32 cellular contexts compared by ENCODE assay signal in the genomic region with DNA sequence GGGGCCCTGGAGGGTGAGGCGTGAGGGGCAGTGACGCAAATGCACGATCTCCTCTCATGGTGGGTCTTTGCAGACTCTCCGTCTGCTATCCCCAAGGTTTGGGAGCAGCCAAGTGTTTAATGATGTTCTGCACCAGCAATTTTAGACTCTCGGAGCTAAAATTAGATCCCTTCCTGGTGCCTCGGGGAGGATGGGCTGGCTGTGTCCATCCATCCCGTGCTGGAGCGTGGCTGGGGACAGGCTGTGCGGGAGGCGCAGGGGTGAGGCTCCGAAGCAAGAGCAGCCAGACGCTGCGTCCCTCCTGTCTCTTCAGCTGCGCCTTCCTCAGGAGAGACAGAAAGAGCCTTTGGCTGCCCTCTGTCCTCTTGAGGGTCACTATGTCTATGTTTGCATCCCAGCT.
DNase-seq lines count a peak whose midpoint lies in the region; ATAC-seq and TF ChIP-seq lines count a peak whose summit lies in the region.
"Had no signal": no experiment of that assay in that cellular context is flagged by ENCODE, and none has a peak within 500 bp of the region (broad histone marks: within the 10 kb centered on the region; RNA-seq: fewer than 3 reads in every experiment).

No MANE protein-coding gene starts in this region.

- no peaks in the 10 kb centered on the region for H3K27me3 ChIP-seq in thyroid gland
- H3K27me3 ChIP-seq: right lobe of liver, tibial nerve had no signal

- TF ChIP-seq CTCF in HFFc6 (IDR thresholded peaks at IDR 0.05): no peak
- no peak for TF ChIP-seq CTCF in thyroid gland (IDR thresholded peaks at IDR 0.05)

- intact Hi-C loops in Right ventricle myocardium superior (cut with DNase I) (no loop called here), thyroid gland (cut with DNase I) (no loop called here)

- H3K36me3 Mint-ChIP-seq in HFFc6 (ENCODE audit: low read depth): no peaks in the 10 kb centered on the region
- H3K36me3 Mint-ChIP-seq: brain, memory B cell had no signal

- H3K27ac Mint-ChIP-seq in HFFc6: no peak overlapping the region
- H3K27ac Mint-ChIP-seq: activated CD8-positive, alpha-beta T cell treated with anti-CD3 and anti-CD28 coated beads, Interleukin-2, amount 10 ng/mL, durations not matched to agents 7 days and 5 days; activated T-helper 17 cell treated with anti-CD3 and anti-CD28 coated beads, Interleukin-2, amount 50 U/mL, for 72 hours; memory B cell; nephron; T-helper 2 cell treated with Interferon-gamma antibody and Interleukin-4, amounts not matched to agents 5 μg/mL and 100 μg/mL, for 36 hours had no signal

- H3K4me3 Mint-ChIP-seq in HFFc6: peak overlapping the region; percentile 3; the same call in 1 of the 2 replicates
- H3K4me3 Mint-ChIP-seq: activated CD8-positive, alpha-beta T cell treated with anti-CD3 and anti-CD28 coated beads, Interleukin-2, amount 10 ng/mL, durations not matched to agents 7 days and 5 days; activated T-helper 17 cell treated with anti-CD3 and anti-CD28 coated beads, Interleukin-2, amount 50 U/mL, for 72 hours; brain; memory B cell; nephron; T-helper 2 cell treated with Interferon-gamma antibody and Interleukin-4, amounts not matched to agents 5 μg/mL and 100 μg/mL, for 36 hours had no signal

- H3K36me3 ChIP-seq in thyroid gland: no peaks in the 10 kb centered on the region
- H3K36me3 ChIP-seq: esophagus squamous epithelium, right lobe of liver, stomach, tibial nerve had no signal

- peaks cover 0 to 9% of the 10 kb centered on the region in 2 donors for H3K4me1 ChIP-seq in thyroid gland
- H3K4me1 ChIP-seq: Caco-2, esophagus squamous epithelium, foreskin keratinocyte, parathyroid adenoma, right lobe of liver, stomach, tibial nerve had no signal

- ATAC-seq in Right ventricle myocardium superior (ENCODE audit: poor library complexity): peak; percentile 86
- ATAC-seq: activated CD8-positive, alpha-beta T cell treated with anti-CD3 and anti-CD28 coated beads, Interleukin-2, amount 10 ng/mL, durations not matched to agents 7 days and 5 days; activated T-helper 17 cell treated with anti-CD3 and anti-CD28 coated beads, Interleukin-2, amount 50 U/mL, for 72 hours; foreskin keratinocyte; left colon; right lobe of liver had no signal

- H3K4me3 ChIP-seq in thyroid gland (replicated peaks in 1 of 3): no peak overlapping the region
- H3K4me3 ChIP-seq: esophagus squamous epithelium, PC-9, right lobe of liver, stomach, tibial nerve had no signal

- H3K9me3 ChIP-seq in thyroid gland: no peaks in the 10 kb centered on the region
- H3K9me3 ChIP-seq: Caco-2, esophagus squamous epithelium, right lobe of liver, stomach, tibial nerve had no signal

- DNase-seq in HFFc6 (no peak), Right ventricle myocardium superior (peak; percentile 52), left kidney (ENCODE audit: low read depth, low spot score) (peak; percentile 88), thyroid gland (peak; percentile 46 to 64), CD1c-positive myeloid dendritic cell (ENCODE audit: extremely low spot score) (no peak), SHP77 treated with DMSO at 0.1 percent for 48 hours (lab: John Stamatoyannopoulos, UW) (no peak), NCI-H510A (lab: John Stamatoyannopoulos, UW) (no peak)
- DNase-seq: activated CD8-positive, alpha-beta T cell treated with anti-CD3 and anti-CD28 coated beads, Interleukin-2, amount 10 ng/mL, durations not matched to agents 7 days and 5 days; activated naive CD4-positive, alpha-beta T cell treated with anti-CD3 and anti-CD28 coated beads, Interleukin-2, amount 50 U/mL, for 16 hours; Caco-2; esophagus squamous epithelium; foreskin keratinocyte; GOT3; hippocampal formation; KG1; left colon; NCI-H1105 treated with DMSO at 0.1 percent for 48 hours; NCI-H2029; PC-9; right lobe of liver; SHP77; stimulated activated CD4-positive, alpha-beta T cell treated with anti-CD3 and anti-CD28 coated beads, Interleukin-4, amount 100 ng/mL, for 1 hour; stomach had no signal

- H3K27ac ChIP-seq in thyroid gland: no peak overlapping the region
- H3K27ac ChIP-seq: C4-2B, esophagus squamous epithelium, foreskin keratinocyte, HL-60, parathyroid adenoma, PC-9, right lobe of liver, stomach, tibial nerve had no signal

- no peaks in the 10 kb centered on the region; the same call in 1 of the 2 replicates for H3K4me1 Mint-ChIP-seq in HFFc6 (ENCODE audit: low read depth)
- H3K4me1 Mint-ChIP-seq: memory B cell had no signal

- 11 to 36% methylated on average over 6 to 14 of the region's 14 CpGs for WGBS in thyroid gland, 2 donors

- no peaks in the 10 kb centered on the region for H3K9me3 Mint-ChIP-seq in HFFc6
- H3K9me3 Mint-ChIP-seq: nephron had no signal

- H3K27me3 Mint-ChIP-seq in HFFc6 (ENCODE audit: insufficient read depth): peaks cover 61% of the 10 kb centered on the region

- TF ChIP-seq POLR2A in thyroid gland (IDR thresholded peaks at IDR 0.05): no peak

Comparison
In these comparisons a context has a peak if more than half of its experiments do, and no peak if none do; other contexts are left out.
1. DNase-seq: peak in Right ventricle myocardium superior (single experiment), left kidney (single experiment) and thyroid gland (2 of 2); none in HFFc6 (single experiment), CD1c-positive myeloid dendritic cell (single experiment), SHP77 treated with DMSO at 0.1 percent for 48 hours (single experiment) and NCI-H510A (single experiment).